In the genomic region with DNA sequence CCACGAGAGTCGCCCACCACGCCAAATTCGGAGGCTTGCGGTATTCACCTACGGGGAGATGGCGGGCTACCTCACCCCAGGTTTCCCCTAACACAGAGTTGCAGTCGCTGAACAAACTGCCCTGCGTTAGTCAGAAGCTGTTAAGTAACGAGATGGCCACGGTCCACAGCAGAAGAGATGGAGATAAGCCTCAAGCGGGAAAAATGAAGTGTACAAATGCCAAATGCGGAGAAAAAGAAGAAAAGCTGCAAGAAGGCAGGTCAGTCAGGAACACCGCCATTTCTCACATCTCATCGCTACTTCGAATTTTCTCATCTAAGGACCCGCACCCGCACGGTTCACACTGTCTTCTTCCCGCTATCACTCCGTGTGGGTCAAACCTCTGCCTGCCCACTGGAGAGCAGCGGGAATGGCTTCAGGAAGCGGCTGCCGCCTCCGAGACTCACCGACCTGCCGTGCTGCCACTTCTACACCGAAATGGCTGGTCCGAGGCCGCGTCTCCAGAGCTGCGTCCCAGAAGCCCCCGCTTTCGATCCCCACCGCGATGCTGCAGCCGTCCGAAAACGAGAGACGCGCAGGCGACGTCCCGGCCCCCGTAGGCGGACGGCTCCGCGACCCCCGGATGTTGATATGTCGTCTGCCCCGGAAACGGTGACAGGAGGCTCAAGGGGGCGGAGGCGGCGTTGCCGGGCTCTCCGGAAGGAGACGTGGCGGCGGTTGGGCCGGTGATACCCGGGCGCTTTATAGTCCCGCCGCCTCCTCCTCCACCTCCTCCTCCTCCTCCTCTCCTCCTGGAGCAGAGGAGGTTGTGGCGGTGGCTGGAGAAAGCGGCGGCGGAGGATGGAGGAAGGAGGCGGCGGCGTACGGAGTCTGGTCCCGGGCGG, we compare ENCODE assay signal across 8 cellular contexts. TPM values are rescaled to one million over a fixed set of nuclear protein-coding genes. Genes with fewer than 3 reads are reported as not detected.
DNase-seq lines count a peak whose midpoint lies in the region; ATAC-seq and TF ChIP-seq lines count a peak whose summit lies in the region.

Gene ASB3, minus strand, starts transcription at position 583 of the 884 bp plus-strand sequence. CDS start 21,381 bp downstream, outside the sequence.
Gene ERLEC1, plus strand, starts transcription at position 674 of the 884 bp plus-strand sequence. Its CDS starts 167 bp downstream, at position 841.

- peaks cover 5% of the 10 kb centered on the region for H3K27me3 Mint-ChIP-seq in nephron progenitor cell (ENCODE audit: low read depth, poor library complexity)
- H3K27me3 Mint-ChIP-seq in stimulated activated naive CD8-positive, alpha-beta T cell treated with anti-CD3 and anti-CD28 coated beads, Interleukin-15, amount 100 ng/mL, for 72 hours, result no peaks in the 10 kb centered on the region

- peak within 1 kb of the TSS; percentile 98 for H3K4me3 ChIP-seq in H7 (ENCODE audit: insufficient read depth, low read depth, low read length)
- H3K4me3 ChIP-seq in Loucy (ENCODE audit: low read length, poor library complexity, severe bottlenecking), result peak within 1 kb of the TSS; percentile 82

- H3K4me2 ChIP-seq in Loucy (ENCODE audit: low read depth, low read length, poor library complexity, severe bottlenecking), result peak within 1 kb of the TSS; percentile 99

- H3K4me3 Mint-ChIP-seq in nephron progenitor cell, result peak within 1 kb of the TSS; percentile 98
- peak within 1 kb of the TSS; percentile 86 to 99 for H3K4me3 Mint-ChIP-seq in stimulated activated naive CD8-positive, alpha-beta T cell treated with anti-CD3 and anti-CD28 coated beads, Interleukin-15, amount 100 ng/mL, for 72 hours

- peaks cover 50% of the 10 kb centered on the region for H3K4me1 Mint-ChIP-seq in nephron progenitor cell
- peaks cover 23% of the 10 kb centered on the region for H3K4me1 Mint-ChIP-seq in stimulated activated naive CD8-positive, alpha-beta T cell treated with anti-CD3 and anti-CD28 coated beads, Interleukin-15, amount 100 ng/mL, for 72 hours

- H3K4me1 ChIP-seq in Loucy (ENCODE audit: insufficient read depth, low read length, poor library complexity, severe bottlenecking), result peaks cover 64% of the 10 kb centered on the region

- no peaks in the 10 kb centered on the region for H3K9me2 ChIP-seq in Loucy (replicated peaks; ENCODE audit: low read depth, low read length)

- H3K9me3 Mint-ChIP-seq in nephron progenitor cell, result no peaks in the 10 kb centered on the region
- H3K9me3 Mint-ChIP-seq in stimulated activated naive CD8-positive, alpha-beta T cell treated with anti-CD3 and anti-CD28 coated beads, Interleukin-15, amount 100 ng/mL, for 72 hours, result no peaks in the 10 kb centered on the region

- peaks cover 16% of the 10 kb centered on the region for H3K36me3 Mint-ChIP-seq in nephron progenitor cell (ENCODE audit: low read depth)

- H3F3A ChIP-seq in Loucy (ENCODE audit: low read depth), result no peaks in the 10 kb centered on the region

- H2AFZ ChIP-seq in Loucy (ENCODE audit: low read length), result peak within 1 kb of the TSS; percentile 94

- H3K27ac Mint-ChIP-seq in nephron progenitor cell, result peak within 1 kb of the TSS; percentile 100
- H3K27ac Mint-ChIP-seq in stimulated activated naive CD8-positive, alpha-beta T cell treated with anti-CD3 and anti-CD28 coated beads, Interleukin-15, amount 100 ng/mL, for 72 hours, result peak within 1 kb of the TSS; percentile 99

- H4K20me1 ChIP-seq in Loucy (ENCODE audit: insufficient read depth, low read length, poor library complexity, severe bottlenecking), result peaks cover 49% of the 10 kb centered on the region

- H3K9ac ChIP-seq in Loucy (ENCODE audit: low read depth, low read length, poor library complexity, severe bottlenecking), result peak within 1 kb of the TSS; percentile 94

- peaks cover 96% of the 10 kb centered on the region for H3K79me2 ChIP-seq in Loucy (ENCODE audit: insufficient read depth, low read length)

- TF ChIP-seq CTCF in Loucy (conservative IDR thresholded peaks at IDR 0.05; ENCODE audit: low read length), result no peak
- TF ChIP-seq CTCF in nephron progenitor cell (IDR thresholded peaks at IDR 0.05), result no peak

- DNase-seq in ELF-1 (ENCODE audit: low read depth, low spot score) (peak; percentile 96), H7 (peak; percentile 91), SHP77 treated with DMSO at 0.1 percent for 48 hours (lab: John Stamatoyannopoulos, UW) (peak; percentile 98), fibroblast of the conjunctiva (ENCODE audit: low read depth) (peak; percentile 80), nephron progenitor cell (peak; percentile 89)
- peak; percentile 95 for DNase-seq in activated effector memory CD4-positive, alpha-beta T cell treated with anti-CD3 and anti-CD28 coated beads, Interleukin-2, amount 50 U/mL, for 16 hours
- peak; percentile 89 to 92 for DNase-seq in stimulated activated naive CD8-positive, alpha-beta T cell treated with anti-CD3 and anti-CD28 coated beads, Interleukin-15, amount 100 ng/mL, for 72 hours

- H3K36me3 ChIP-seq in H7 (replicated peaks; ENCODE audit: control insufficient read depth, insufficient read depth, low read length) (no peaks in the 10 kb centered on the region; the same call in 1 of the 2 replicates), Loucy (ENCODE audit: insufficient read depth, low read length) (peaks cover 2% of the 10 kb centered on the region; the same call in 1 of the 2 replicates)

- peak; percentile 96 for ATAC-seq in stimulated activated naive CD8-positive, alpha-beta T cell treated with anti-CD3 and anti-CD28 coated beads, Interleukin-15, amount 100 ng/mL, for 72 hours

- H3K27me3 ChIP-seq in H7 (ENCODE audit: control insufficient read depth, insufficient read depth, low read length), result no peaks in the 10 kb centered on the region
- H3K27me3 ChIP-seq in Loucy (ENCODE audit: insufficient read depth, low read length, poor library complexity, severe bottlenecking), result no peaks in the 10 kb centered on the region

- H3K9me3 ChIP-seq in Loucy (ENCODE audit: insufficient read depth, low read depth, low read length), result no peaks in the 10 kb centered on the region

RNA-seq across cellular contexts. Expression of gene ASB3, which starts in this region (rescaled TPM):
- 49.2 and 54.2 TPM in 2 replicates for total RNA-seq in H7 (2014; rRNA removed; shearing (Covaris generic))

RNA-seq across cellular contexts. Expression of gene ERLEC1, which starts in this region (rescaled TPM):
- 31.0 and 44.0 TPM in 2 replicates for total RNA-seq in H7 (2014; rRNA removed; shearing (Covaris generic))

Comparison
In these comparisons a context has a peak if more than half of its experiments do, and no peak if none do; other contexts are left out.
1. Peak in every context shown above with its lines: DNase-seq, ATAC-seq and H3K4me3 ChIP-seq.